Comparison of ENCODE assay signal across 9 cellular contexts in the genomic region with DNA sequence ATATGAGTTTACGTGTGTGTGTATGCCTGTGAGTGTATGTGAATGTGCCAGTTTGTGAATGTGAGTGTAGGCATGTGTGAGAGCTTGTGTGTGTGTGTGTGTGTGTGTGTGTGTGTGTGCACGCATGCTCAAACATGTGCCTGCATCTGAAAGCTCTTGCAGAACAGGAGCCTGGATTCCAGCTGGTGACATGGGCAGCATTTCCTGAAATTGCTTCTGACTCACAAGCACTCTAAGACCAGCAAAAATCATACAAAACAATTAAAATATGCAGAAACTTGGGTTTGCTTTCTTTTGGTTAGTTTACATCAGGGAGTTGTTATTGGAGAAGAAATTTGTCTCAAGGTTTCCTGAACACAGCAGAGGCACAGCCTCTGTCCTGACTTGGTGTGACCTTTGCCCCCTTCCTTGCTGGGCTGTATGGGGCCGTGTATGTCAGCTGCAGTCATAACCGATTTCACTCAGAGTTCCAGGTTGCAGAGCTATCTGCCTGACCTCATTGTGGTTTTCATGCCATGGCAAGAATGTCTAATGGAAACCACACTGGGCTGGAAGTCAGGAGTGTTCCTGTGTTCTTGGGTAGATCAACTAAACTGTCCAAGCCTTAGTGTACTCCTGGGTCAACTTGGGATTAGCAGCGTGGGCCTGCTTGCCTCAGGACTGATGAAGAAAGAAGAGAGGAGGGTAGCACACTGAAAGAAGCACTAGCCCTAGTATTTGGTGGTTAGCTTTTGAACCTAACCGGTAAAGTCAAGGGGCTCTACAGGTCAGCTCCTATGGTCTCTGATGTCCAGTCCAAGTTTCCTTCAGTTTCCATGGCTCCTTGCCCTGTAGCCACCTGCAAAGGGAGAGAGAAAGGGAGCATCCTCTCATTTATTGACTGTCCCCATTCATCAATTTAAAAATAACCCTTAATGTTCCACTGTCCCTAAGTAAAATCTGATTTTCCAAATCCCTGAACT.
DNase-seq lines count a peak whose midpoint lies in the region; ATAC-seq and TF ChIP-seq lines count a peak whose summit lies in the region.
"Had no signal": no experiment of that assay in that cellular context is flagged by ENCODE, and none has a peak within 500 bp of the region (broad histone marks: within the 10 kb centered on the region; RNA-seq: fewer than 3 reads in every experiment).

No MANE protein-coding gene starts in this region.

- ATAC-seq in GM18511 (IDR thresholded peaks at IDR 0.05; ENCODE audit: unreplicated experiment) (peak; percentile 65), HG02798 (IDR thresholded peaks at IDR 0.05; ENCODE audit: poor library complexity, unreplicated experiment) (no peak)

- H3K4me3 ChIP-seq in fibroblast of villous mesenchyme (ENCODE audit: low read depth, low read length), result no peak overlapping the region
- H3K4me3 ChIP-seq in skeletal muscle cell (ENCODE audit: low read depth, low read length), result no peak overlapping the region

- DNase-seq in SW480 (ENCODE audit: low spot score) (peak; percentile 91), fibroblast of villous mesenchyme (ENCODE audit: low read depth) (peak; percentile 99), skeletal muscle cell (ENCODE audit: low read depth) (peak; percentile 98), T-helper 9 cell (no peak), mesenteric fat pad (ENCODE audit: low spot score) (no peak), inferior parietal cortex (ENCODE audit: extremely low spot score) (no peak)
- DNase-seq: NCI-H1694 treated with DMSO at 0.1 percent for 48 hours had no signal

- TF ChIP-seq CTCF in fibroblast of villous mesenchyme (IDR thresholded peaks at IDR 0.05; ENCODE audit: insufficient read depth, low read depth, low read length), result no peak

Comparison
In these comparisons a context has a peak if more than half of its experiments do, and no peak if none do; other contexts are left out.
1. DNase-seq: peak in SW480 (single experiment), fibroblast of villous mesenchyme (single experiment) and skeletal muscle cell (single experiment); none in T-helper 9 cell (single experiment), mesenteric fat pad (single experiment) and inferior parietal cortex (single experiment).